12 cellular contexts compared by ENCODE assay signal in genomic region chr16:11835891-11836652, GRCh38. TPM values are rescaled to one million over a fixed set of nuclear protein-coding genes. Genes with fewer than 3 reads are reported as not detected.
A peak's percentile ranks its signal among the peaks of the same experiment; 100 is the strongest.
DNase-seq lines count a peak whose midpoint lies in the region; ATAC-seq, FAIRE-seq and TF ChIP-seq lines count a peak whose summit lies in the region.
"Had no signal": no experiment of that assay in that cellular context is flagged by ENCODE, and none has a peak within 500 bp of the region (broad histone marks: within the 10 kb centered on the region; RNA-seq: fewer than 3 reads in every experiment).

No MANE protein-coding gene starts in this region.

- POLR2A ChIA-PET in HepG2 (lab: Yijun Ruan, JAX), result interaction anchor here (0.9 to 7.3 kb wide), 5 partner anchors 11 to 93 kb away, joined by 3 to 72 read pairs (median 7); partner anchors contain the start of genes RSL1D1, TXNDC11 and ZC3H7A

- H3K36me3 ChIP-seq in HepG2 (replicated peaks in 1 of 2; ENCODE audit: control insufficient read depth in 1 of 2, insufficient read depth in 2 of 2, low read length in 2 of 2) (peaks cover 36 to 50% of the 10 kb centered on the region in 2 experiments), right lobe of liver (peaks cover 0 to 44% (median 23%) of the 10 kb centered on the region in 4 donors), aorta (ENCODE audit: control insufficient read depth in 1 of 2, insufficient read depth in 2 of 2, low read length in 1 of 2) (peaks cover 1 to 14% of the 10 kb centered on the region in 2 donors)

- no peaks in the 10 kb centered on the region for H3K79me2 ChIP-seq in HepG2 (ENCODE audit: insufficient read depth, low read length)

- DNase-seq in HepG2 (ENCODE audit: low spot score), result no peak
- no peak for DNase-seq in right lobe of liver
- DNase-seq in foreskin fibroblast, result peak; percentile 62 to 82
- peak in 1 of 2 donors; percentile 69 for DNase-seq in aorta
- no peak for DNase-seq in NCI-H1092 treated with DMSO at 0.1 percent for 48 hours (lab: John Stamatoyannopoulos, UW)
- DNase-seq: NCI-H446 treated with DMSO at 0.1 percent for 48 hours had no signal

- 64% methylated on average over 9 of the region's 9 CpGs for WGBS in HepG2 (ENCODE audit: low lambda C conversion rate)
- 64% methylated on average over 8 of the region's 9 CpGs for WGBS in right lobe of liver (ENCODE audit: insufficient coverage, low coverage, low lambda C conversion rate, missing lambda C conversion rate)
- 30 to 32% methylated on average over 9 of the region's 9 CpGs for WGBS in aorta, 2 donors

- no TSS peak for BruUV-seq in HepG2 (replicated peaks; lab: Mats Ljungman, UMichigan)

- no peak for TF ChIP-seq EP300 in HepG2 (IDR thresholded peaks at IDR 0.05; ENCODE audit: low read depth in 2 of 2, low read length in 2 of 2)
- no peak for TF ChIP-seq EP300 in HepG2 (CRISPR knock-in tag; IDR thresholded peaks at IDR 0.05; ENCODE audit: borderline replicate concordance)

- H2AFZ ChIP-seq in HepG2 (ENCODE audit: low read length), result no peak overlapping the region

- TF ChIP-seq RAD21 in HepG2 (CRISPR knock-in tag; IDR thresholded peaks at IDR 0.05), result peak; percentile 33; the same call in 1 of the 2 replicates

- H4K20me1 ChIP-seq in HepG2 (ENCODE audit: insufficient read depth, low read length), result no peaks in the 10 kb centered on the region

- H3K4me1 ChIP-seq in HepG2 (ENCODE audit: insufficient read depth, low read length), result peaks cover 28% of the 10 kb centered on the region
- H3K4me1 ChIP-seq in right lobe of liver, result peaks cover 0 to 13% (median 4%) of the 10 kb centered on the region in 4 donors
- H3K4me1 ChIP-seq in aorta (ENCODE audit: control insufficient read depth in 1 of 2, insufficient read depth in 2 of 2, low read length in 2 of 2), result peaks cover 4% of the 10 kb centered on the region in 2 donors

- TF ChIP-seq POLR2A in HepG2 (IDR thresholded peaks at IDR 0.05; ENCODE audit: insufficient read depth in 1 of 2, low read depth in 2 of 2, low read length in 2 of 2) (peak; percentile 24 to 34; a peak in 2 of 4 replicates), right lobe of liver (IDR thresholded peaks at IDR 0.05) (no peak)

- intact Hi-C loops in HepG2 (cut with micrococcal nuclease; ENCODE audit: unreplicated experiment) (no loop called here), right lobe of liver (cut with DNase I) (no loop called here), aorta (cut with DNase I) (no loop called here)

- H3K27ac ChIP-seq in HepG2 (ENCODE audit: extremely low read length, insufficient read depth, low read length) (no peak overlapping the region), right lobe of liver (no peak overlapping the region), aorta (ENCODE audit: low read depth in 1 of 2, low read length in 2 of 2) (peak overlapping the region; percentile 5 to 92)
- H3K27ac ChIP-seq: neutrophil, VCaP had no signal

- H3K9me3 ChIP-seq in HepG2 (ENCODE audit: low read length) (no peaks in the 10 kb centered on the region), right lobe of liver (no peaks in the 10 kb centered on the region), aorta (ENCODE audit: control insufficient read depth, low read length) (no peaks in the 10 kb centered on the region)
- H3K9me3 ChIP-seq: neutrophil had no signal

- H3K4me2 ChIP-seq in HepG2 (ENCODE audit: low read depth, low read length), result no peak overlapping the region

- ATAC-seq in HepG2, result peak; percentile 2; the same call in 2 of the 3 replicates
- ATAC-seq in right lobe of liver, result no peak
- peak; percentile 62 for ATAC-seq in SK-N-SH treated with all-trans-retinoic acid at 6 μM for 48 hours
- ATAC-seq in aorta (ENCODE audit: low FRiP score), result no peak
- no peak for ATAC-seq in GM18861 (IDR thresholded peaks at IDR 0.05; ENCODE audit: unreplicated experiment)
- ATAC-seq in HG02588 (IDR thresholded peaks at IDR 0.05; ENCODE audit: unreplicated experiment), result no peak

- H3K4me3 ChIP-seq in HepG2 (replicated peaks in 1 of 3; ENCODE audit: insufficient read depth in 1 of 3, low read depth in 2 of 3, low read length in 3 of 3), result no peak overlapping the region
- no peak overlapping the region for H3K4me3 ChIP-seq in right lobe of liver
- H3K4me3 ChIP-seq in foreskin fibroblast (ENCODE audit: low read depth in 1 of 2, low read length in 2 of 2), result no peak overlapping the region
- no peak overlapping the region for H3K4me3 ChIP-seq in aorta (ENCODE audit: low read length in 2 of 2)

- no peak overlapping the region for H3K9ac ChIP-seq in HepG2 (ENCODE audit: insufficient read depth, low read depth, low read length)

- TF ChIP-seq CTCF in HepG2 (CRISPR knock-in tag; IDR thresholded peaks at IDR 0.05) (no peak), right lobe of liver (IDR thresholded peaks at IDR 0.05) (no peak), foreskin fibroblast (IDR thresholded peaks at IDR 0.05; ENCODE audit: low read depth, low read length) (no peak)

- CTCF ChIA-PET in HepG2 (lab: Yijun Ruan, JAX; ENCODE audit: low intra/inter-chr PET ratio, low total read pairs), result no interaction called here

- H3K27me3 ChIP-seq in HepG2 (ENCODE audit: control insufficient read depth in 1 of 2, insufficient read depth in 2 of 2, low read length in 2 of 2), result no peaks in the 10 kb centered on the region
- no peaks in the 10 kb centered on the region for H3K27me3 ChIP-seq in right lobe of liver
- H3K27me3 ChIP-seq in aorta (ENCODE audit: control insufficient read depth in 1 of 2, insufficient read depth in 2 of 2, low read length in 1 of 2), result no peaks in the 10 kb centered on the region
- H3K27me3 ChIP-seq: neutrophil had no signal

- in situ Hi-C loops in HepG2 (cut with HindIII; ENCODE audit: extremely low pct_ligation_motif_present, low pct_unique_long_range_greater_than_20kb), result no loop called here

- FAIRE-seq in HepG2 (lab: Jason Lieb, UNC), result no peak
- FAIRE-seq: GM12892 had no signal

TF ChIP-seq in HepG2, 621 proteins besides CTCF, POLR2A, EP300 and RAD21 (continues in another document):
- no peak for TF ChIP-seq ZNF264 (CRISPR knock-in tag; IDR thresholded peaks at IDR 0.05)
- TF ChIP-seq TGIF2 (CRISPR knock-in tag; IDR thresholded peaks at IDR 0.05), result peak; percentile 37; the same call in 1 of the 2 replicates

TF ChIP-seq in SK-N-SH treated with all-trans-retinoic acid at 6 μM for 48 hours, 23 proteins besides CTCF, POLR2A, EP300 and RAD21 (continues in another document):
- TF ChIP-seq TOX (CRISPR knock-in tag; IDR thresholded peaks at IDR 0.05; ENCODE audit: borderline replicate concordance), result 0 out of 2 replicates have a peak, but pooled peaks have one; percentile 6

RNA-seq across cellular contexts. Expression of gene RSL1D1, which starts 15.3 kb away (rescaled TPM):
- 343 and 502 TPM in 2 replicates for total RNA-seq in HepG2 (2016; rRNA removed; fragmentation: Illumina TruSeq; extraction: Trizol)
- total RNA-seq in HepG2 (2016; cell fraction: cytosol; rRNA removed; fragmentation: Illumina TruSeq; extraction: Trizol; ENCODE audit: low read depth), result 118 and 139 TPM in 2 replicates
- total RNA-seq in HepG2 (2016; cell fraction: insoluble cytoplasmic fraction; rRNA removed; fragmentation: Illumina TruSeq; extraction: Trizol), result 337 and 511 TPM in 2 replicates
- total RNA-seq in HepG2 (2016; cell fraction: membrane; rRNA removed; fragmentation: Illumina TruSeq; extraction: Trizol), result 248 and 308 TPM in 2 replicates
- 210 and 225 TPM in 2 replicates for total RNA-seq in HepG2 (2016; cell fraction: nucleus; rRNA removed; fragmentation: Illumina TruSeq; extraction: Trizol)
- 125 and 187 TPM in 2 replicates for polyA plus RNA-seq in HepG2 (2011; rRNA removed)
- polyA plus RNA-seq in HepG2 (2011; cell fraction: cytosol; rRNA removed), result 77.4 and 149 TPM in 2 replicates
- polyA plus RNA-seq in HepG2 (2011; cell fraction: nucleus; rRNA removed), result 15.5 and 28.9 TPM in 2 replicates
- polyA plus RNA-seq in HepG2 (2012), result 330 and 427 TPM in 2 replicates
- polyA plus RNA-seq in HepG2 (2016; cell fraction: cytosol; fragmentation: Illumina TruSeq; extraction: Trizol; ENCODE audit: low read depth), result 128 and 147 TPM in 2 replicates
- polyA plus RNA-seq in HepG2 (2016; cell fraction: insoluble cytoplasmic fraction; fragmentation: Illumina TruSeq; extraction: Trizol; ENCODE audit: low read depth), result 679 and 682 TPM in 2 replicates
- 277 and 347 TPM in 2 replicates for polyA plus RNA-seq in HepG2 (2016; cell fraction: membrane; fragmentation: Illumina TruSeq; extraction: Trizol; ENCODE audit: low read depth)
- 279 and 286 TPM in 2 replicates for polyA plus RNA-seq in HepG2 (2016; cell fraction: nucleus; fragmentation: Illumina TruSeq; extraction: Trizol; ENCODE audit: insufficient read depth, low read depth)
- 28.2 and 33.4 TPM in 2 replicates for polyA minus RNA-seq in HepG2 (2011; rRNA and poly(A)+ RNA removed; ENCODE audit: low replicate concordance)
- 201 and 239 TPM in 2 replicates for polyA minus RNA-seq in HepG2 (2011; cell fraction: cytosol; rRNA and poly(A)+ RNA removed)
- 96.4 and 115 TPM in 2 replicates for polyA minus RNA-seq in HepG2 (2011; cell fraction: nucleus; rRNA and poly(A)+ RNA removed)
- total RNA-seq in right lobe of liver, result 10 to 100 TPM; 38.1 to 77.3 (median 54.9) TPM
- total RNA-seq in aorta, result 10 to 100 TPM; 83.1 to 95.5 TPM
- polyA plus RNA-seq in aorta, result 10 to 100 TPM; 72.3 to 80.9 TPM

RNA-seq across cellular contexts. Expression of gene ZC3H7A, which starts 39.0 kb away (rescaled TPM):
- total RNA-seq in HepG2 (2016; rRNA removed; fragmentation: Illumina TruSeq; extraction: Trizol), result 29.2 and 51.5 TPM in 2 replicates
- total RNA-seq in HepG2 (2016; cell fraction: cytosol; rRNA removed; fragmentation: Illumina TruSeq; extraction: Trizol; ENCODE audit: low read depth), result 36.4 and 39.0 TPM in 2 replicates
- total RNA-seq in HepG2 (2016; cell fraction: insoluble cytoplasmic fraction; rRNA removed; fragmentation: Illumina TruSeq; extraction: Trizol), result 27.9 and 45.5 TPM in 2 replicates
- total RNA-seq in HepG2 (2016; cell fraction: membrane; rRNA removed; fragmentation: Illumina TruSeq; extraction: Trizol), result 21.9 and 22.1 TPM in 2 replicates
- 62.9 and 69.9 TPM in 2 replicates for total RNA-seq in HepG2 (2016; cell fraction: nucleus; rRNA removed; fragmentation: Illumina TruSeq; extraction: Trizol)
- 28.4 and 36.8 TPM in 2 replicates for polyA plus RNA-seq in HepG2 (2011; rRNA removed)
- polyA plus RNA-seq in HepG2 (2011; cell fraction: cytosol; rRNA removed), result 17.3 and 26.0 TPM in 2 replicates
- polyA plus RNA-seq in HepG2 (2011; cell fraction: nucleus; rRNA removed), result 65.4 and 82.1 TPM in 2 replicates
- 38.8 and 45.6 TPM in 2 replicates for polyA plus RNA-seq in HepG2 (2012)
- polyA plus RNA-seq in HepG2 (2016; cell fraction: cytosol; fragmentation: Illumina TruSeq; extraction: Trizol; ENCODE audit: low read depth), result 7.0 and 7.9 TPM in 2 replicates
- polyA plus RNA-seq in HepG2 (2016; cell fraction: insoluble cytoplasmic fraction; fragmentation: Illumina TruSeq; extraction: Trizol; ENCODE audit: low read depth), result 53.0 and 59.0 TPM in 2 replicates
- 12.7 and 13.1 TPM in 2 replicates for polyA plus RNA-seq in HepG2 (2016; cell fraction: membrane; fragmentation: Illumina TruSeq; extraction: Trizol; ENCODE audit: low read depth)
- polyA plus RNA-seq in HepG2 (2016; cell fraction: nucleus; fragmentation: Illumina TruSeq; extraction: Trizol; ENCODE audit: insufficient read depth, low read depth), result 118 and 123 TPM in 2 replicates
- polyA minus RNA-seq in HepG2 (2011; rRNA and poly(A)+ RNA removed; ENCODE audit: low replicate concordance), result 15.6 and 21.1 TPM in 2 replicates
- polyA minus RNA-seq in HepG2 (2011; cell fraction: cytosol; rRNA and poly(A)+ RNA removed), result 19.2 and 27.3 TPM in 2 replicates
- polyA minus RNA-seq in HepG2 (2011; cell fraction: nucleus; rRNA and poly(A)+ RNA removed), result 93.7 and 101 TPM in 2 replicates
- 10 to 100 TPM; 22.8 to 34.0 (median 26.9) TPM for total RNA-seq in right lobe of liver
- total RNA-seq in aorta, result 10 to 100 TPM; 69.7 to 86.2 TPM
- 10 to 100 TPM; 45.4 to 46.7 TPM for polyA plus RNA-seq in aorta

Comparison
In these comparisons a context has a peak if more than half of its experiments do, and no peak if none do; other contexts are left out.
1. ATAC-seq: peak in HepG2 (single experiment) and SK-N-SH treated with all-trans-retinoic acid at 6 μM for 48 hours (single experiment); none in right lobe of liver (0 of 4), aorta (single experiment), GM18861 (single experiment) and HG02588 (single experiment).
2. DNase-seq: peak in foreskin fibroblast (2 of 2); none in HepG2 (single experiment), right lobe of liver (0 of 3) and NCI-H1092 treated with DMSO at 0.1 percent for 48 hours (single experiment).
3. H3K27ac ChIP-seq: peak in aorta (2 of 2); none in HepG2 (single experiment) and right lobe of liver (0 of 3).